In genomic region chr12:54631988-54632728, GRCh38 we compare ENCODE assay signal across 21 cellular contexts. TPM values are rescaled to one million over a fixed set of nuclear protein-coding genes. Genes with fewer than 3 reads are reported as not detected.
DNase-seq lines count a peak whose midpoint lies in the region; ATAC-seq and TF ChIP-seq lines count a peak whose summit lies in the region.
"Had no signal": no experiment of that assay in that cellular context is flagged by ENCODE, and none has a peak within 500 bp of the region (broad histone marks: within the 10 kb centered on the region; RNA-seq: fewer than 3 reads in every experiment).

No MANE protein-coding gene starts in this region.

- POLR2A ChIA-PET in MCF 10A (lab: Yijun Ruan, JAX) = no interaction called here

- no peaks in the 10 kb centered on the region for H3K27me3 ChIP-seq in mammary epithelial cell (ENCODE audit: insufficient read depth, low read length)
- H3K27me3 ChIP-seq in OCI-LY3 (ENCODE audit: low read depth, low read length) = peaks cover 3% of the 10 kb centered on the region; the same call in 1 of the 2 replicates
- H3K27me3 ChIP-seq in stomach = peaks cover 0 to 9% (median 0%) of the 10 kb centered on the region in 3 donors

- H3K4me1 Mint-ChIP-seq in MCF 10A (ENCODE audit: insufficient read depth, unreplicated experiment) (no peaks in the 10 kb centered on the region), glutamatergic neuron (ENCODE audit: low read depth, unreplicated experiment) (no peaks in the 10 kb centered on the region)

- no peak for TF ChIP-seq POLR2A in stomach (IDR thresholded peaks at IDR 0.05)

- H3K9me3 ChIP-seq in mammary epithelial cell (replicated peaks; ENCODE audit: insufficient read depth, low read length) (peaks cover 5% of the 10 kb centered on the region), OCI-LY3 (ENCODE audit: insufficient read depth, low read length) (peaks cover 13% of the 10 kb centered on the region; the same call in 1 of the 2 replicates), stomach (peaks cover 0 to 12% (median 5%) of the 10 kb centered on the region in 4 donors)

- no peak overlapping the region for H3K27ac ChIP-seq in mammary epithelial cell (ENCODE audit: insufficient read depth, low read depth, low read length)
- no peak overlapping the region for H3K27ac ChIP-seq in OCI-LY3 (ENCODE audit: low read length)
- no peak overlapping the region for H3K27ac ChIP-seq in stomach
- H3K27ac ChIP-seq: dorsolateral prefrontal cortex, left lung, spleen had no signal

- H3K27ac Mint-ChIP-seq in MCF 10A (ENCODE audit: low read depth, unreplicated experiment) (no peak overlapping the region), glutamatergic neuron (ENCODE audit: unreplicated experiment) (no peak overlapping the region)
- H3K27ac Mint-ChIP-seq: activated CD8-positive, alpha-beta T cell treated with anti-CD3 and anti-CD28 coated beads, Interleukin-2, amount 10 ng/mL, durations not matched to agents 7 days and 5 days; CD8-positive, alpha-beta T cell had no signal

- WGBS in mammary epithelial cell (ENCODE audit: low coverage, missing lambda C conversion rate) = 20% methylated on average over 8 of the region's 8 CpGs
- 43 to 53% (median 50%) methylated on average over 8 of the region's 8 CpGs for WGBS in stomach, 5 donors

- H2AFZ ChIP-seq in mammary epithelial cell (ENCODE audit: low read depth, low read length) (no peak overlapping the region), OCI-LY3 (ENCODE audit: low read depth, low read length) (no peak overlapping the region)

- H3K9me3 Mint-ChIP-seq in MCF 10A (ENCODE audit: unreplicated experiment) (peaks cover 6% of the 10 kb centered on the region), glutamatergic neuron (ENCODE audit: unreplicated experiment) (peaks cover 6% of the 10 kb centered on the region)

- H3K4me3 ChIP-seq in mammary epithelial cell (replicated peaks in 1 of 3; ENCODE audit: insufficient read depth in 1 of 3, low read depth in 2 of 3, low read length in 3 of 3) (no peak overlapping the region), OCI-LY3 (ENCODE audit: low read length) (no peak overlapping the region), stomach (no peak overlapping the region)
- H3K4me3 ChIP-seq: dorsolateral prefrontal cortex, left lung, spleen had no signal

- intact Hi-C loops in MCF 10A (cut with micrococcal nuclease) (no loop called here), mammary epithelial cell (cut with micrococcal nuclease) (no loop called here), stomach (cut with DNase I; ENCODE audit: low total_unique reads) (no loop called here)

- dilution Hi-C loops in mammary epithelial cell (cut with HindIII; ENCODE audit: low sequenced_read_pairs) = no loop called here

- H3K36me3 Mint-ChIP-seq in MCF 10A (ENCODE audit: insufficient read depth, unreplicated experiment) (no peaks in the 10 kb centered on the region), glutamatergic neuron (ENCODE audit: unreplicated experiment) (peaks cover 10% of the 10 kb centered on the region)
- H3K36me3 Mint-ChIP-seq: CD8-positive, alpha-beta T cell had no signal

- no TSS peak for BruUV-seq in MCF 10A (replicated peaks; lab: Mats Ljungman, UMichigan)
- no TSS peak for BruUV-seq in mammary epithelial cell (replicated peaks; lab: Mats Ljungman, UMichigan)

- no peaks in the 10 kb centered on the region for H4K20me1 ChIP-seq in mammary epithelial cell (ENCODE audit: insufficient read depth, low read length)
- H4K20me1 ChIP-seq in OCI-LY3 (ENCODE audit: insufficient read depth, low read length) = no peaks in the 10 kb centered on the region

- in situ Hi-C loops in mammary epithelial cell (cut with MboI; ENCODE audit: low sequenced_read_pairs in 2 of 2) = no loop called here

- TF ChIP-seq EP300 in stomach (IDR thresholded peaks at IDR 0.05) = no peak

- peaks cover 47% of the 10 kb centered on the region for H3K27me3 Mint-ChIP-seq in MCF 10A (ENCODE audit: insufficient read depth, unreplicated experiment)
- H3K27me3 Mint-ChIP-seq in glutamatergic neuron (ENCODE audit: unreplicated experiment) = peaks cover 4% of the 10 kb centered on the region

- no peaks in the 10 kb centered on the region for H3K79me2 ChIP-seq in mammary epithelial cell (ENCODE audit: insufficient read depth, low read length)
- no peaks in the 10 kb centered on the region for H3K79me2 ChIP-seq in OCI-LY3 (ENCODE audit: low read length)

- no peak for DNase-seq in MCF 10A (ENCODE audit: unreplicated experiment)
- no peak for DNase-seq in mammary epithelial cell
- no peak for DNase-seq in glutamatergic neuron
- DNase-seq in stomach = peak; percentile 68
- DNase-seq in SHP77 treated with DMSO at 0.1 percent for 48 hours (lab: John Stamatoyannopoulos, UW) = no peak
- no peak for DNase-seq in activated CD4-positive, CD25-positive, alpha-beta regulatory T cell treated with anti-CD3 and anti-CD28 coated beads, Interleukin-2, amount 50 U/mL, for 72 hours
- DNase-seq: activated CD8-positive, alpha-beta T cell treated with anti-CD3 and anti-CD28 coated beads, Interleukin-2, amount 10 ng/mL, durations not matched to agents 7 days and 5 days; dorsolateral prefrontal cortex; KG1; left lung; NCI-H187; NCI-H446 treated with DMSO at 0.1 percent for 48 hours; OCI-M1; posterior cingulate gyrus; spleen; stimulated activated naive CD4-positive, alpha-beta T cell had no signal

- CTCF ChIA-PET in MCF 10A (lab: Yijun Ruan, JAX) = interaction anchor here (0.5 to 0.8 kb wide), 3 partner anchors 19 to 326 kb away, joined by 3 to 4 read pairs (median 4); no protein-coding TSS in a partner anchor
- CTCF ChIA-PET in mammary epithelial cell (lab: Charles Lee; ENCODE audit: low non-redundant PET) = no interaction called here

- no peak for ATAC-seq in HG03108 (IDR thresholded peaks at IDR 0.05; ENCODE audit: unreplicated experiment)
- ATAC-seq: activated CD8-positive, alpha-beta T cell treated with anti-CD3 and anti-CD28 coated beads, Interleukin-2, amount 10 ng/mL, durations not matched to agents 7 days and 5 days; CD8-positive, alpha-beta T cell; left lung had no signal

- TF ChIP-seq CTCF in MCF 10A (IDR thresholded peaks at IDR 0.05; ENCODE audit: unreplicated experiment) (peak; percentile 7), mammary epithelial cell (conservative IDR thresholded peaks at IDR 0.05 in 1 of 2, IDR thresholded peaks at IDR 0.05 in 1 of 2; ENCODE audit: extremely low read depth in 1 of 2, insufficient read depth in 1 of 2, low read depth in 1 of 2, low read length in 2 of 2) (peak in 1 of 2 donors; percentile 10), OCI-LY3 (IDR thresholded peaks at IDR 0.05; ENCODE audit: low read depth, low read length) (peak; percentile 30), glutamatergic neuron (IDR thresholded peaks at IDR 0.05; ENCODE audit: partially characterized antibody, unreplicated experiment) (peak; percentile 9), stomach (IDR thresholded peaks at IDR 0.05) (no peak)

- H3K4me3 Mint-ChIP-seq in MCF 10A (ENCODE audit: unreplicated experiment) (no peak overlapping the region), glutamatergic neuron (ENCODE audit: unreplicated experiment) (no peak overlapping the region)
- H3K4me3 Mint-ChIP-seq: activated CD8-positive, alpha-beta T cell treated with anti-CD3 and anti-CD28 coated beads, Interleukin-2, amount 10 ng/mL, durations not matched to agents 7 days and 5 days; CD8-positive, alpha-beta T cell had no signal

- H3K4me1 ChIP-seq in mammary epithelial cell (ENCODE audit: insufficient read depth, low read length) (no peaks in the 10 kb centered on the region), OCI-LY3 (ENCODE audit: low read length) (0 out of 2 replicates have a peak, but pooled peaks cover 6% of the 10 kb centered on the region), stomach (no peaks in the 10 kb centered on the region)
- H3K4me1 ChIP-seq: left lung, spleen had no signal

- no peak overlapping the region for H3K9ac ChIP-seq in mammary epithelial cell (ENCODE audit: insufficient read depth, low read length)
- no peak overlapping the region for H3K9ac ChIP-seq in OCI-LY3 (ENCODE audit: low read length)

- H3K4me2 ChIP-seq in mammary epithelial cell (ENCODE audit: insufficient read depth, low read depth, low read length) (no peak overlapping the region), OCI-LY3 (ENCODE audit: low read length) (no peak overlapping the region)

- H3K36me3 ChIP-seq in mammary epithelial cell (ENCODE audit: insufficient read depth, low read length) (no peaks in the 10 kb centered on the region), OCI-LY3 (replicated peaks; ENCODE audit: low read depth, low read length) (no peaks in the 10 kb centered on the region), stomach (no peaks in the 10 kb centered on the region)
- H3K36me3 ChIP-seq: left lung, spleen had no signal

RNA-seq across cellular contexts. Expression of gene LACRT, which starts 2.5 kb away (rescaled TPM):
- total RNA-seq in MCF 10A (2022) (not detected in 2 replicates), mammary epithelial cell (not detected), glutamatergic neuron (ENCODE audit: unreplicated experiment) (not detected), stomach (not detected)
- polyA plus RNA-seq in mammary epithelial cell (not detected), stomach (not detected)
- not detected for polyA minus RNA-seq in mammary epithelial cell
- total RNA-seq: activated CD8-positive, alpha-beta T cell treated with anti-CD3 and anti-CD28 coated beads, Interleukin-2, amount 10 ng/mL, durations not matched to agents 7 days and 5 days; CD8-positive, alpha-beta T cell; dorsolateral prefrontal cortex; G401; left lung; spleen; urinary bladder had no signal
- polyA plus RNA-seq: spleen, urinary bladder had no signal

RNA-seq across cellular contexts. Expression of gene DCD, which starts 16.0 kb away (rescaled TPM):
- total RNA-seq in MCF 10A (2022) (not detected in 2 replicates), mammary epithelial cell (not detected), glutamatergic neuron (ENCODE audit: unreplicated experiment) (not detected), stomach (not detected)
- polyA plus RNA-seq in mammary epithelial cell (not detected), stomach (not detected)
- not detected for polyA minus RNA-seq in mammary epithelial cell
- total RNA-seq: activated CD8-positive, alpha-beta T cell treated with anti-CD3 and anti-CD28 coated beads, Interleukin-2, amount 10 ng/mL, durations not matched to agents 7 days and 5 days; CD8-positive, alpha-beta T cell; dorsolateral prefrontal cortex; G401; left lung; spleen; urinary bladder had no signal
- polyA plus RNA-seq: spleen, urinary bladder had no signal

RNA-seq across cellular contexts. Expression of gene PPP1R1A, which starts 43.7 kb away (rescaled TPM):
- total RNA-seq in MCF 10A (2022) (not detected in 2 replicates), mammary epithelial cell (not detected), glutamatergic neuron (ENCODE audit: unreplicated experiment) (47.6 TPM), stomach (100 to 1,000 TPM in 1 of 5 donors, 10 to 100 TPM in 1, 1 to 10 TPM in 2, not detected in 1; 5.5 to 313 (median 42.3) TPM)
- polyA plus RNA-seq in mammary epithelial cell (not detected), stomach (1 to 10 TPM; 2.6 to 9.9 (median 5.9) TPM)
- not detected for polyA minus RNA-seq in mammary epithelial cell
- total RNA-seq: activated CD8-positive, alpha-beta T cell treated with anti-CD3 and anti-CD28 coated beads, Interleukin-2, amount 10 ng/mL, durations not matched to agents 7 days and 5 days; CD8-positive, alpha-beta T cell; G401 had no signal

Comparison
In these comparisons a context has a peak if more than half of its experiments do, and no peak if none do; other contexts are left out.
1. CTCF ChIP-seq: peak in MCF 10A (single experiment), OCI-LY3 (single experiment) and glutamatergic neuron (single experiment); none in stomach (0 of 7).